In genomic region chr5:72596956-72597355, GRCh38 we compare ENCODE assay signal across 2 cellular contexts.
TF ChIP-seq lines count a peak whose summit lies in the region.

No MANE protein-coding gene starts in this region.

TF ChIP-seq in SK-N-SH, 30 proteins besides CTCF, POLR2A, EP300 and RAD21 (continued from another document):
- TF ChIP-seq MAX (IDR thresholded peaks at IDR 0.05; ENCODE audit: low read depth) (no peak), NRF1 (IDR thresholded peaks at IDR 0.05; ENCODE audit: low read depth, low read length) (no peak), GABPA (IDR thresholded peaks at IDR 0.05; ENCODE audit: low read depth) (no peak), SMC3 (IDR thresholded peaks at IDR 0.05; ENCODE audit: low read depth, low read length) (no peak), TEAD4 (IDR thresholded peaks at IDR 0.05; ENCODE audit: borderline replicate concordance, insufficient read depth) (no peak), MEF2A (IDR thresholded peaks at IDR 0.05; ENCODE audit: borderline replicate concordance, low read depth) (no peak), PBX3 (IDR thresholded peaks at IDR 0.05) (no peak)

TF ChIP-seq in endothelial cell of umbilical vein, 7 proteins besides CTCF, POLR2A, EP300 and RAD21 (continued from another document):
- TF ChIP-seq MYC (IDR thresholded peaks at IDR 0.05; ENCODE audit: low read depth, low read length) = no peak
- TF ChIP-seq MAX (IDR thresholded peaks at IDR 0.05; ENCODE audit: insufficient read depth, insufficient read length) = no peak
- no peak for TF ChIP-seq EZH2 (IDR thresholded peaks at IDR 0.05; ENCODE audit: borderline replicate concordance, low read depth, low read length, severe bottlenecking)
- no peak for TF ChIP-seq JUN (IDR thresholded peaks at IDR 0.05; ENCODE audit: borderline replicate concordance, insufficient read depth, insufficient read length, low read depth)
